11 cellular contexts compared by ENCODE assay signal in the genomic region with DNA sequence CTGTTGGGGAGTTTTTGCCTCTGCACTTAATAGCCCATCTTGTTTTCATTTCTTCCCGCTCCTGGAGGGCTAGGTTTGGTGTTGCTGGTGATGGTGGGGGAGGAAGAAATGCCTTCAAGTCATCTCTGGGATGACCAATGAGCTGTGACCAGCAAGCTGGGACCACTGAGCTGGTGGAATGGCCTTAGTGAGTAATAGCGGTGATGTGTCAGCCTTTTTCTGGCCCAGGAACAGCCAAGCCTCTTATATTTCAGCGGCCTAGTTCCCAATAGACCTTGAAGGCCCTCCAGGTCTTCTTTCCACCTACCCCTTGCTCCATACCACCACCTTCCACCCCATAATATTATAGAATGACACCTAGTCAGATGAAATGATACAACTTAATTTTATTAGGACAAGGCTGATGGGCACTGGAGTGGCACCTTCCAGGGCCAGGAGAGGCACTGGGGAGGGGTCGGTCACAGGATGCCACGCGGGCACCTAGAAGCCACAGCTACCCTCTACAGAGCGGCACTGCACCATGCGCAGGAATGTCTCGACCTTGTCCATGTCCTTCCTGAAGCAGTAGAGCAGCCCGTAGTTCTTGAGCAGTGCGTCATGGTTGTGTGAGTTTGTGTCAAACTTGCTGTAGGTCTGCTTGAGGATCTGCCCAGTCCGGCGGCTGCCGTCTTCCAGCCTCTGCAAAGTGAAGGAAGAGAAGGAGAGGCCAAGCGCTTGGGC. TPM values are rescaled to one million over a fixed set of nuclear protein-coding genes. Genes with fewer than 3 reads are reported as not detected.
"Had no signal": no experiment of that assay in that cellular context is flagged by ENCODE, and none has a peak within 500 bp of the region (broad histone marks: within the 10 kb centered on the region; RNA-seq: fewer than 3 reads in every experiment).

No MANE protein-coding gene starts in this region.

RNA-seq across cellular contexts. Expression of a gene that starts 1.7 kb away (rescaled TPM):
- total RNA-seq: activated CD4-positive, alpha-beta T cell treated with anti-CD3 and anti-CD28 coated beads, Interleukin-2, amount 10 ng/mL, durations not matched to agents 24 days and 14 days; activated CD8-positive, alpha-beta memory T cell treated with anti-CD3 and anti-CD28 coated beads for 36 hours; activated CD8-positive, alpha-beta T cell treated with anti-CD3 and anti-CD28 coated beads for 36 hours; activated naive CD8-positive, alpha-beta T cell treated with anti-CD3 and anti-CD28 coated beads for 36 hours; activated T-cell treated with anti-CD3 and anti-CD28 coated beads, Interleukin-2, amount 50 U/mL, for 72 hours; aorta; LHCN-M2; OCI-LY7; PC-9; Right ventricle myocardium superior had no signal
- polyA plus RNA-seq: aorta had no signal

RNA-seq across cellular contexts. Expression of a gene that starts 9.9 kb away (rescaled TPM):
- total RNA-seq: activated CD4-positive, alpha-beta T cell treated with anti-CD3 and anti-CD28 coated beads, Interleukin-2, amount 10 ng/mL, durations not matched to agents 24 days and 14 days; activated CD8-positive, alpha-beta memory T cell treated with anti-CD3 and anti-CD28 coated beads for 36 hours; activated CD8-positive, alpha-beta T cell treated with anti-CD3 and anti-CD28 coated beads for 36 hours; activated naive CD8-positive, alpha-beta T cell treated with anti-CD3 and anti-CD28 coated beads for 36 hours; activated T-cell treated with anti-CD3 and anti-CD28 coated beads, Interleukin-2, amount 50 U/mL, for 72 hours; activated T-helper 17 cell treated with anti-CD3 and anti-CD28 coated beads, Interleukin-2, amount 50 U/mL, for 72 hours; aorta; LHCN-M2; OCI-LY7; PC-9; Right ventricle myocardium superior had no signal
- polyA plus RNA-seq: aorta had no signal

RNA-seq across cellular contexts. Expression of a gene that starts 24.6 kb away (rescaled TPM):
- total RNA-seq: activated CD4-positive, alpha-beta T cell treated with anti-CD3 and anti-CD28 coated beads, Interleukin-2, amount 10 ng/mL, durations not matched to agents 24 days and 14 days; activated CD8-positive, alpha-beta memory T cell treated with anti-CD3 and anti-CD28 coated beads for 36 hours; activated CD8-positive, alpha-beta T cell treated with anti-CD3 and anti-CD28 coated beads for 36 hours; activated naive CD8-positive, alpha-beta T cell treated with anti-CD3 and anti-CD28 coated beads for 36 hours; activated T-cell treated with anti-CD3 and anti-CD28 coated beads, Interleukin-2, amount 50 U/mL, for 72 hours; aorta; LHCN-M2; OCI-LY7; PC-9; Right ventricle myocardium superior had no signal
- polyA plus RNA-seq: aorta had no signal

RNA-seq across cellular contexts. Expression of a gene that starts 39.3 kb away (rescaled TPM):
- total RNA-seq: activated CD4-positive, alpha-beta T cell treated with anti-CD3 and anti-CD28 coated beads, Interleukin-2, amount 10 ng/mL, durations not matched to agents 24 days and 14 days; activated CD8-positive, alpha-beta memory T cell treated with anti-CD3 and anti-CD28 coated beads for 36 hours; activated CD8-positive, alpha-beta T cell treated with anti-CD3 and anti-CD28 coated beads for 36 hours; activated naive CD8-positive, alpha-beta T cell treated with anti-CD3 and anti-CD28 coated beads for 36 hours; activated T-cell treated with anti-CD3 and anti-CD28 coated beads, Interleukin-2, amount 50 U/mL, for 72 hours; aorta; LHCN-M2; OCI-LY7; PC-9; Right ventricle myocardium superior had no signal
- polyA plus RNA-seq: aorta had no signal
